In genomic region chrX:39251995-39252394, GRCh38 we compare ENCODE assay signal across 23 cellular contexts.
"Had no signal": no experiment of that assay in that cellular context is flagged by ENCODE, and none has a peak within 500 bp of the region (broad histone marks: within the 10 kb centered on the region; RNA-seq: fewer than 3 reads in every experiment).

No MANE protein-coding gene starts in this region.

- H3K9me3 ChIP-seq: left ventricle myocardium inferior, right lobe of liver, suprapubic skin, transverse colon, upper lobe of right lung, uterus had no signal

- H3K36me3 Mint-ChIP-seq: immature natural killer cell, memory B cell, neural progenitor cell had no signal

- H3K4me3 Mint-ChIP-seq: immature natural killer cell; memory B cell; nephron; neural progenitor cell; stimulated activated naive CD8-positive, alpha-beta T cell treated with anti-CD3 and anti-CD28 coated beads, Interleukin-15, amount 100 ng/mL, for 72 hours had no signal

- H3K4me1 Mint-ChIP-seq: immature natural killer cell, memory B cell, nephron, neural progenitor cell had no signal

- DNase-seq: cortex of kidney; effector CD4-positive, alpha-beta T cell; hypothalamus; immature natural killer cell; islet precursor cell; kidney glomerular epithelial cell; left colon; left ventricle myocardium inferior; right lobe of liver; small intestine; stimulated activated CD4-positive, alpha-beta T cell treated with anti-CD3 and anti-CD28 coated beads, Interleukin-15, amount 100 ng/mL, for 24 hours; stimulated activated CD4-positive, alpha-beta T cell treated with anti-CD3 and anti-CD28 coated beads, Interleukin-2, amount 100 ng/mL, for 48 hours; stimulated activated naive CD4-positive, alpha-beta T cell; stimulated activated naive CD8-positive, alpha-beta T cell treated with anti-CD3 and anti-CD28 coated beads, Interleukin-15, amount 100 ng/mL, for 72 hours; transverse colon; upper lobe of right lung; uterus had no signal

- ATAC-seq: left colon; right lobe of liver; stimulated activated naive CD8-positive, alpha-beta T cell treated with anti-CD3 and anti-CD28 coated beads, Interleukin-15, amount 100 ng/mL, for 72 hours; upper lobe of right lung had no signal

- H3K27me3 Mint-ChIP-seq: progenitor cell of endocrine pancreas; stimulated activated naive CD8-positive, alpha-beta T cell treated with anti-CD3 and anti-CD28 coated beads, Interleukin-15, amount 100 ng/mL, for 72 hours had no signal

- H3K9me3 Mint-ChIP-seq: memory B cell; stimulated activated naive CD8-positive, alpha-beta T cell treated with anti-CD3 and anti-CD28 coated beads, Interleukin-15, amount 100 ng/mL, for 72 hours had no signal

- FAIRE-seq: frontal cortex, small intestine had no signal

- H3K27ac Mint-ChIP-seq: immature natural killer cell; memory B cell; nephron; neural progenitor cell; progenitor cell of endocrine pancreas; stimulated activated naive CD8-positive, alpha-beta T cell treated with anti-CD3 and anti-CD28 coated beads, Interleukin-15, amount 100 ng/mL, for 72 hours had no signal
